In genomic region chr12:131273291-131273845, GRCh38 we compare ENCODE assay signal across 19 cellular contexts.
A peak's percentile ranks its signal among the peaks of the same experiment; 100 is the strongest.
DNase-seq lines count a peak whose midpoint lies in the region; ATAC-seq and TF ChIP-seq lines count a peak whose summit lies in the region.
"Had no signal": no experiment of that assay in that cellular context is flagged by ENCODE, and none has a peak within 500 bp of the region (broad histone marks: within the 10 kb centered on the region; RNA-seq: fewer than 3 reads in every experiment).

No MANE protein-coding gene starts in this region.

- no peaks in the 10 kb centered on the region for H3K79me2 ChIP-seq in SK-N-SH (ENCODE audit: insufficient read depth)

- H3K4me2 ChIP-seq in SK-N-SH = no peak overlapping the region

- no peak overlapping the region for H3K9ac ChIP-seq in SK-N-SH
- H3K9ac ChIP-seq: GM23248 had no signal

- 79 to 90% (median 82%) methylated on average over 10 to 11 of the region's 11 CpGs for WGBS in spleen, 5 donors
- WGBS in SK-N-SH (ENCODE audit: low lambda C conversion rate) = 38% methylated on average over 11 of the region's 11 CpGs

- H3K4me1 ChIP-seq in mucosa of descending colon (ENCODE audit: low read depth) = no peaks in the 10 kb centered on the region
- H3K4me1 ChIP-seq in spleen = no peaks in the 10 kb centered on the region
- H3K4me1 ChIP-seq in SK-N-SH (ENCODE audit: control insufficient read depth in 1 of 2, insufficient read depth in 2 of 2, low read depth in 1 of 2, low read length in 1 of 2) = peaks cover 0 to 4% of the 10 kb centered on the region in 2 experiments; a peak in 1 of 4 replicates
- H3K4me1 ChIP-seq: HAP-1 had no signal

- H3K27me3 ChIP-seq in spleen (replicated peaks in 1 of 7) (peaks cover 0 to 3% (median 0%) of the 10 kb centered on the region in 7 donors), SK-N-SH (ENCODE audit: insufficient read depth) (no peaks in the 10 kb centered on the region)
- H3K27me3 ChIP-seq: BE2C had no signal

- no peak for TF ChIP-seq RAD21 in SK-N-SH (IDR thresholded peaks at IDR 0.05; ENCODE audit: low read length)

- ATAC-seq in stimulated activated naive CD8-positive, alpha-beta T cell treated with anti-CD3 and anti-CD28 coated beads, Interleukin-15, amount 100 ng/mL, for 72 hours = peak; percentile 45
- no peak for ATAC-seq in stimulated activated naive CD8-positive, alpha-beta T cell treated with anti-CD3 and anti-CD28 coated beads, Interleukin-15, Interleukin-2, amounts not matched to agents 100 U/mL and 50 U/mL, for 24 hours
- ATAC-seq in mucosa of descending colon (peak; percentile 43), HG03342 (IDR thresholded peaks at IDR 0.05; ENCODE audit: unreplicated experiment) (no peak)

- no peak for TF ChIP-seq CTCF in mucosa of descending colon (IDR thresholded peaks at IDR 0.05)
- TF ChIP-seq CTCF in spleen (IDR thresholded peaks at IDR 0.05 in 8 of 11, conservative IDR thresholded peaks at IDR 0.05 in 3 of 11) = no peak
- TF ChIP-seq CTCF in SK-N-SH (IDR thresholded peaks at IDR 0.05) = no peak

- H3K9me3 Mint-ChIP-seq in stimulated activated naive CD8-positive, alpha-beta T cell treated with anti-CD3 and anti-CD28 coated beads, Interleukin-15, amount 100 ng/mL, for 72 hours = no peaks in the 10 kb centered on the region
- H3K9me3 Mint-ChIP-seq: CD4-positive, CD25-positive, alpha-beta regulatory T cell had no signal

- POLR2A ChIA-PET in SK-N-SH (lab: Yijun Ruan, JAX) = interaction anchor here (1.3 kb wide), 1 partner anchor 9 kb away, joined by 3 read pairs; no protein-coding TSS in a partner anchor

- peak overlapping the region in 1 of 2 donors; percentile 67 for H3K27ac Mint-ChIP-seq in stimulated activated naive CD8-positive, alpha-beta T cell treated with anti-CD3 and anti-CD28 coated beads, Interleukin-15, amount 100 ng/mL, for 72 hours
- H3K27ac Mint-ChIP-seq: CD4-positive, CD25-positive, alpha-beta regulatory T cell had no signal

- H3K9me3 ChIP-seq in mucosa of descending colon (no peaks in the 10 kb centered on the region), spleen (no peaks in the 10 kb centered on the region), SK-N-SH (no peaks in the 10 kb centered on the region)
- H3K9me3 ChIP-seq: BE2C, HAP-1 had no signal

- H3K27ac ChIP-seq in spleen = no peak overlapping the region
- H3K27ac ChIP-seq in SK-N-SH (ENCODE audit: low read depth in 2 of 2, low read length in 1 of 2) = no peak overlapping the region
- H3K27ac ChIP-seq: GM23248, HL-60 had no signal

- CTCF ChIA-PET in SK-N-SH (lab: Yijun Ruan, JAX) = no interaction called here

- no peak overlapping the region for H2AFZ ChIP-seq in SK-N-SH (ENCODE audit: low read depth)
- H2AFZ ChIP-seq: GM23248 had no signal

- no peak for TF ChIP-seq POLR2A in spleen (IDR thresholded peaks at IDR 0.05)

- H3K4me3 Mint-ChIP-seq in stimulated activated naive CD8-positive, alpha-beta T cell treated with anti-CD3 and anti-CD28 coated beads, Interleukin-15, amount 100 ng/mL, for 72 hours = no peak overlapping the region
- H3K4me3 Mint-ChIP-seq: CD4-positive, CD25-positive, alpha-beta regulatory T cell; CD8-positive, alpha-beta memory T cell had no signal

- H3K4me1 Mint-ChIP-seq in stimulated activated naive CD8-positive, alpha-beta T cell treated with anti-CD3 and anti-CD28 coated beads, Interleukin-15, amount 100 ng/mL, for 72 hours = no peaks in the 10 kb centered on the region
- H3K4me1 Mint-ChIP-seq: CD4-positive, CD25-positive, alpha-beta regulatory T cell; CD8-positive, alpha-beta memory T cell had no signal

- H3K4me3 ChIP-seq in mucosa of descending colon (no peak overlapping the region), spleen (no peak overlapping the region), SK-N-SH (ENCODE audit: low read depth in 2 of 2, low read length in 1 of 2) (no peak overlapping the region)
- H3K4me3 ChIP-seq: GM23248, HAP-1 had no signal

- no peaks in the 10 kb centered on the region for H3K27me3 Mint-ChIP-seq in stimulated activated naive CD8-positive, alpha-beta T cell treated with anti-CD3 and anti-CD28 coated beads, Interleukin-15, amount 100 ng/mL, for 72 hours
- H3K27me3 Mint-ChIP-seq: CD4-positive, CD25-positive, alpha-beta regulatory T cell had no signal

- H3K36me3 ChIP-seq in mucosa of descending colon (ENCODE audit: low read depth) (no peaks in the 10 kb centered on the region), spleen (no peaks in the 10 kb centered on the region), SK-N-SH (replicated peaks in 1 of 2; ENCODE audit: control insufficient read depth in 1 of 2, insufficient read depth in 2 of 2, low read length in 1 of 2) (no peaks in the 10 kb centered on the region)
- H3K36me3 ChIP-seq: BE2C, HAP-1 had no signal

- no peaks in the 10 kb centered on the region for H4K20me1 ChIP-seq in SK-N-SH (ENCODE audit: insufficient read depth)

- H3K9me2 ChIP-seq in SK-N-SH = no peaks in the 10 kb centered on the region

- intact Hi-C loops in mucosa of descending colon (cut with DNase I, micrococcal nuclease) = no loop called here
- intact Hi-C loops in spleen (cut with DNase I; ENCODE audit: low total_unique reads) = no loop called here

- no peak for DNase-seq in stimulated activated naive CD8-positive, alpha-beta T cell treated with anti-CD3 and anti-CD28 coated beads, Interleukin-15, amount 100 ng/mL, for 72 hours
- DNase-seq in stimulated activated naive CD8-positive, alpha-beta T cell treated with anti-CD3 and anti-CD28 coated beads, Interleukin-15, Interleukin-2, amounts not matched to agents 100 U/mL and 50 U/mL, for 24 hours = no peak
- DNase-seq in mucosa of descending colon = peak in 2 of 3 donors; percentile 14 to 15
- DNase-seq in spleen = peak; percentile 27
- DNase-seq in SK-N-SH = no peak
- DNase-seq: ACHN; BE2C; C1 segment of cervical spinal cord; CD4-positive, CD25-positive, alpha-beta regulatory T cell; COR-L47; DMS 273 treated with DMSO at 0.1 percent for 48 hours; DMS53; DND-41; EL; GM23248 had no signal

- no peaks in the 10 kb centered on the region for H3F3A ChIP-seq in SK-N-SH (replicated peaks; ENCODE audit: insufficient read depth)

- TF ChIP-seq EP300 in SK-N-SH (IDR thresholded peaks at IDR 0.05; ENCODE audit: borderline replicate concordance in 1 of 2, low read depth in 1 of 2, low read length in 1 of 2) = no peak

TF ChIP-seq in SK-N-SH, 30 proteins besides CTCF, POLR2A, EP300 and RAD21:
- TF ChIP-seq MAX (IDR thresholded peaks at IDR 0.05; ENCODE audit: low read depth) (no peak), YY1 (IDR thresholded peaks at IDR 0.05; ENCODE audit: low read depth) (no peak), MXI1 (IDR thresholded peaks at IDR 0.05; ENCODE audit: low read depth, low read length) (no peak), MEF2A (IDR thresholded peaks at IDR 0.05; ENCODE audit: borderline replicate concordance, low read depth) (no peak), RCOR1 (IDR thresholded peaks at IDR 0.05; ENCODE audit: low read length) (no peak), ELF1 (IDR thresholded peaks at IDR 0.05) (no peak), TEAD4 (IDR thresholded peaks at IDR 0.05; ENCODE audit: borderline replicate concordance, insufficient read depth) (no peak), TAF1 (IDR thresholded peaks at IDR 0.05; ENCODE audit: borderline replicate concordance, low read depth, low read length) (no peak), FOXJ3 (CRISPR knock-in tag; IDR thresholded peaks at IDR 0.05) (no peak), USF1 (IDR thresholded peaks at IDR 0.05; ENCODE audit: borderline replicate concordance, low read depth) (no peak), JUND (IDR thresholded peaks at IDR 0.05) (no peak), ZBTB33 (IDR thresholded peaks at IDR 0.05; ENCODE audit: borderline replicate concordance, low read depth) (no peak), SIN3A (IDR thresholded peaks at IDR 0.05; ENCODE audit: borderline replicate concordance, low read depth, low read length) (no peak)
- TF ChIP-seq, protein P1, sequence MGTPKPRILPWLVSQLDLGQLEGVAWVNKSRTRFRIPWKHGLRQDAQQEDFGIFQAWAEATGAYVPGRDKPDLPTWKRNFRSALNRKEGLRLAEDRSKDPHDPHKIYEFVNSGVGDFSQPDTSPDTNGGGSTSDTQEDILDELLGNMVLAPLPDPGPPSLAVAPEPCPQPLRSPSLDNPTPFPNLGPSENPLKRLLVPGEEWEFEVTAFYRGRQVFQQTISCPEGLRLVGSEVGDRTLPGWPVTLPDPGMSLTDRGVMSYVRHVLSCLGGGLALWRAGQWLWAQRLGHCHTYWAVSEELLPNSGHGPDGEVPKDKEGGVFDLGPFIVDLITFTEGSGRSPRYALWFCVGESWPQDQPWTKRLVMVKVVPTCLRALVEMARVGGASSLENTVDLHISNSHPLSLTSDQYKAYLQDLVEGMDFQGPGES (IDR thresholded peaks at IDR 0.05; ENCODE audit: low read depth, low read length) = no peak
TF ChIP-seq in SK-N-SH: peak in this region for 0.

Comparison
In these comparisons a context has a peak if more than half of its experiments do, and no peak if none do; other contexts are left out.
1. ATAC-seq: peak in stimulated activated naive CD8-positive, alpha-beta T cell treated with anti-CD3 and anti-CD28 coated beads, Interleukin-15, amount 100 ng/mL, for 72 hours (single experiment) and mucosa of descending colon (single experiment); none in stimulated activated naive CD8-positive, alpha-beta T cell treated with anti-CD3 and anti-CD28 coated beads, Interleukin-15, Interleukin-2, amounts not matched to agents 100 U/mL and 50 U/mL, for 24 hours (single experiment) and HG03342 (single experiment).
2. DNase-seq: peak in mucosa of descending colon (2 of 3) and spleen (single experiment); none in stimulated activated naive CD8-positive, alpha-beta T cell treated with anti-CD3 and anti-CD28 coated beads, Interleukin-15, amount 100 ng/mL, for 72 hours (0 of 2), stimulated activated naive CD8-positive, alpha-beta T cell treated with anti-CD3 and anti-CD28 coated beads, Interleukin-15, Interleukin-2, amounts not matched to agents 100 U/mL and 50 U/mL, for 24 hours (single experiment) and SK-N-SH (single experiment).